In genomic region chr4:138892483-138893386, GRCh38 we compare ENCODE assay signal across 13 cellular contexts.
DNase-seq lines count a peak whose midpoint lies in the region; ATAC-seq, FAIRE-seq and TF ChIP-seq lines count a peak whose summit lies in the region.
"Had no signal": no experiment of that assay in that cellular context is flagged by ENCODE, and none has a peak within 500 bp of the region (broad histone marks: within the 10 kb centered on the region; RNA-seq: fewer than 3 reads in every experiment).

No MANE protein-coding gene starts in this region.

- peak; percentile 5 for DNase-seq in NOMO-1 treated with DMSO at 0.1 percent for 48 hours (lab: John Stamatoyannopoulos, UW; ENCODE audit: unreplicated experiment)
- no peak for DNase-seq in NOMO-1 (lab: John Stamatoyannopoulos, UW; ENCODE audit: unreplicated experiment in 2 of 2)
- DNase-seq in NAMALWA (ENCODE audit: low spot score): peak; percentile 34
- DNase-seq in myocyte (ENCODE audit: low read depth): peak; percentile 33
- no peak for DNase-seq in DMS153 (lab: John Stamatoyannopoulos, UW)
- DNase-seq in GM12891 (ENCODE audit: insufficient read length, low spot score): no peak
- DNase-seq: activated CD4-positive, alpha-beta T cell treated with anti-CD3 and anti-CD28 coated beads for 1 hour; Calu3; NCI-H146; nephron progenitor cell had no signal

- no peak for TF ChIP-seq POLR2A in GM12891 (IDR thresholded peaks at IDR 0.05; ENCODE audit: low read depth, low read length)

- peak; percentile 54 for ATAC-seq in GM21576 (IDR thresholded peaks at IDR 0.05; ENCODE audit: unreplicated experiment)
- ATAC-seq in GM19467 (IDR thresholded peaks at IDR 0.05; ENCODE audit: unreplicated experiment): no peak
- ATAC-seq: A549 had no signal

- FAIRE-seq in GM12891 (lab: Jason Lieb, UNC): no peak
- FAIRE-seq: A549 had no signal

TF ChIP-seq in GM12891, 5 proteins besides CTCF, POLR2A, EP300 and RAD21:
- no peak for TF ChIP-seq TAF1 (IDR thresholded peaks at IDR 0.05; ENCODE audit: low read depth, low read length)
- TF ChIP-seq POU2F2 (IDR thresholded peaks at IDR 0.05; ENCODE audit: low read depth, low read length): no peak
- TF ChIP-seq POLR2AphosphoS5 (IDR thresholded peaks at IDR 0.05; ENCODE audit: low read depth, low read length): no peak
- TF ChIP-seq SPI1 (IDR thresholded peaks at IDR 0.05; ENCODE audit: low read depth, low read length): no peak
- no peak for TF ChIP-seq PAX5 (IDR thresholded peaks at IDR 0.05; ENCODE audit: insufficient read depth, low read length, severe bottlenecking)

Comparison
In these comparisons a context has a peak if more than half of its experiments do, and no peak if none do; other contexts are left out.
1. DNase-seq: peak in NOMO-1 treated with DMSO at 0.1 percent for 48 hours (single experiment), NAMALWA (single experiment) and myocyte (single experiment); none in NOMO-1 (0 of 2), DMS153 (single experiment) and GM12891 (single experiment).